ENCODE assay signal across 20 cellular contexts in genomic region chr2:71923143-71923525, GRCh38.
A peak's percentile ranks its signal among the peaks of the same experiment; 100 is the strongest.
DNase-seq lines count a peak whose midpoint lies in the region; ATAC-seq and TF ChIP-seq lines count a peak whose summit lies in the region.
"Had no signal": no experiment of that assay in that cellular context is flagged by ENCODE, and none has a peak within 500 bp of the region (broad histone marks: within the 10 kb centered on the region; RNA-seq: fewer than 3 reads in every experiment).

No MANE protein-coding gene starts in this region.

- ATAC-seq in Right ventricle myocardium superior (ENCODE audit: poor library complexity) (peak; percentile 46), GM19463 (IDR thresholded peaks at IDR 0.05; ENCODE audit: unreplicated experiment) (no peak)

- H3K36me3 ChIP-seq in right atrium auricular region, result no peaks in the 10 kb centered on the region
- H3K36me3 ChIP-seq: BLaER1 treated with 17β-estradiol and CSF1 and Interleukin-3, amounts not matched to agents 10 nM and 100 nM; esophagus muscularis mucosa had no signal

- H3K27ac Mint-ChIP-seq in HFFc6, result 0 out of 2 replicates have a peak overlapping the region, but pooled peaks have one; percentile 14
- H3K27ac Mint-ChIP-seq: dendritic cell treated with granulocyte-macrophage colony-stimulating factor and Interleukin-4, amounts not matched to agents 40 ng/mL and 50 ng/mL, for 4 days; stimulated activated naive CD8-positive, alpha-beta T cell treated with anti-CD3 and anti-CD28 coated beads, Interleukin-15, Interleukin-2, amounts not matched to agents 100 ng/mL and 50 ng/mL, for 24 hours had no signal

- peaks cover 20% of the 10 kb centered on the region for H3K9me3 Mint-ChIP-seq in HFFc6

- H3K36me3 Mint-ChIP-seq in HFFc6 (ENCODE audit: low read depth), result peaks cover 21% of the 10 kb centered on the region

- no peak overlapping the region for H3K4me3 ChIP-seq in right atrium auricular region
- H3K4me3 ChIP-seq: BLaER1 treated with 17β-estradiol and CSF1 and Interleukin-3, amounts not matched to agents 10 nM and 100 nM; esophagus muscularis mucosa; hepatocyte; testis had no signal

- DNase-seq in Right ventricle myocardium superior (no peak), right atrium auricular region (ENCODE audit: low spot score) (no peak), HFFc6 (peak; percentile 29), fibroblast of gingiva (ENCODE audit: low read depth) (peak; percentile 73), SW480 (ENCODE audit: low spot score) (no peak), SHP77 (lab: John Stamatoyannopoulos, UW) (no peak)
- DNase-seq: activated CD4-positive, alpha-beta T cell treated with anti-CD3 and anti-CD28 coated beads for 4 hours; Karpas-422; mesenchymal stem cell; NCI-H1417 treated with DMSO at 0.1 percent for 48 hours; NCI-H2029 treated with DMSO at 0.1 percent for 48 hours; stimulated activated CD4-positive, alpha-beta T cell treated with anti-CD3 and anti-CD28 coated beads, Interleukin-1b, Interleukin-23, amount 100 ng/mL, for 48 hours; T-helper 9 cell; testis had no signal

- no peak overlapping the region for H3K27ac ChIP-seq in right atrium auricular region
- H3K27ac ChIP-seq: BLaER1 treated with 17β-estradiol and CSF1 and Interleukin-3, amounts not matched to agents 10 nM and 100 nM; esophagus muscularis mucosa; hepatocyte; testis had no signal

- H3K4me1 Mint-ChIP-seq in HFFc6 (ENCODE audit: low read depth), result peaks cover 53% of the 10 kb centered on the region

- no peak for TF ChIP-seq CTCF in right atrium auricular region (IDR thresholded peaks at IDR 0.05)
- no peak for TF ChIP-seq CTCF in HFFc6 (IDR thresholded peaks at IDR 0.05)

- peaks cover 5% of the 10 kb centered on the region; the same call in 1 of the 2 replicates for H3K27me3 Mint-ChIP-seq in HFFc6 (ENCODE audit: insufficient read depth)

- H3K4me1 ChIP-seq in right atrium auricular region, result no peaks in the 10 kb centered on the region
- H3K4me1 ChIP-seq: esophagus muscularis mucosa had no signal

- peaks cover 0 to 9% of the 10 kb centered on the region in 2 donors for H3K9me3 ChIP-seq in right atrium auricular region
- H3K9me3 ChIP-seq: testis had no signal

- H3K27me3 ChIP-seq in right atrium auricular region, result no peaks in the 10 kb centered on the region
- H3K27me3 ChIP-seq: BLaER1 treated with 17β-estradiol and CSF1 and Interleukin-3, amounts not matched to agents 10 nM and 100 nM; esophagus muscularis mucosa; hepatocyte; testis had no signal

- 0 out of 2 replicates have a peak overlapping the region, but pooled peaks have one; percentile 1 for H3K4me3 Mint-ChIP-seq in HFFc6
- H3K4me3 Mint-ChIP-seq: dendritic cell treated with granulocyte-macrophage colony-stimulating factor and Interleukin-4, amounts not matched to agents 40 ng/mL and 50 ng/mL, for 4 days; stimulated activated naive CD8-positive, alpha-beta T cell treated with anti-CD3 and anti-CD28 coated beads, Interleukin-15, Interleukin-2, amounts not matched to agents 100 ng/mL and 50 ng/mL, for 24 hours had no signal

- intact Hi-C loops in Right ventricle myocardium superior (cut with DNase I), result loop anchor here (5.0 to 10.0 kb wide), 4 partner anchors 229 to 822 kb away; no protein-coding TSS in a partner anchor

Comparison
In these comparisons a context has a peak if more than half of its experiments do, and no peak if none do; other contexts are left out.
1. DNase-seq: peak in HFFc6 (single experiment) and fibroblast of gingiva (single experiment); none in Right ventricle myocardium superior (single experiment), right atrium auricular region (single experiment), SW480 (single experiment) and SHP77 (0 of 2).